20 cellular contexts compared by ENCODE assay signal in genomic region chr3:17799312-17799711, GRCh38.
"Had no signal": no experiment of that assay in that cellular context is flagged by ENCODE, and none has a peak within 500 bp of the region (broad histone marks: within the 10 kb centered on the region; RNA-seq: fewer than 3 reads in every experiment).

No MANE protein-coding gene starts in this region.

- H3K27me3 ChIP-seq: body of pancreas, gastrocnemius medialis, sigmoid colon, upper lobe of right lung had no signal

- H3K27ac ChIP-seq: body of pancreas, gastrocnemius medialis, sigmoid colon, upper lobe of right lung, VCaP had no signal

- DNase-seq: activated CD4-positive, alpha-beta T cell treated with anti-CD3 and anti-CD28 coated beads, Interleukin-2, amount 10 ng/mL, durations not matched to agents 7 days and 5 days; activated CD8-positive, alpha-beta memory T cell treated with anti-CD3 and anti-CD28 coated beads, Interleukin-2, amount 10 ng/mL, durations not matched to agents 7 days and 5 days; activated CD8-positive, alpha-beta T cell treated with anti-CD3 and anti-CD28 coated beads for 36 hours; activated gamma-delta T cell; activated naive CD4-positive, alpha-beta T cell treated with anti-CD3 and anti-CD28 coated beads, Interleukin-2, amount 50 U/mL, for 16 hours; activated naive CD8-positive, alpha-beta T cell treated with anti-CD3 and anti-CD28 coated beads, Interleukin-2, amount 50 U/mL, for 24 hours; activated T-cell treated with anti-CD3 and anti-CD28 coated beads for 4 hours; body of pancreas; effector memory CD8-positive, alpha-beta T cell; gastrocnemius medialis; left colon; mesenchymal stem cell; mucosa of descending colon; nephron progenitor cell; sigmoid colon; stimulated activated CD4-positive, alpha-beta T cell treated with anti-CD3 and anti-CD28 coated beads, Interleukin-2, amount 100 ng/mL, for 48 hours; stimulated activated CD8-positive, alpha-beta memory T cell treated with anti-CD3 and anti-CD28 coated beads, Interleukin-4, amount 100 ng/mL, for 48 hours; stimulated activated naive B cell treated with anti-CD40 and anti-IgM and Interleukin-4, amounts not matched to agents 10 μg/mL and 1 μg/mL and 100 μg/mL, for 72 hours; upper lobe of right lung had no signal
